In the genomic region with DNA sequence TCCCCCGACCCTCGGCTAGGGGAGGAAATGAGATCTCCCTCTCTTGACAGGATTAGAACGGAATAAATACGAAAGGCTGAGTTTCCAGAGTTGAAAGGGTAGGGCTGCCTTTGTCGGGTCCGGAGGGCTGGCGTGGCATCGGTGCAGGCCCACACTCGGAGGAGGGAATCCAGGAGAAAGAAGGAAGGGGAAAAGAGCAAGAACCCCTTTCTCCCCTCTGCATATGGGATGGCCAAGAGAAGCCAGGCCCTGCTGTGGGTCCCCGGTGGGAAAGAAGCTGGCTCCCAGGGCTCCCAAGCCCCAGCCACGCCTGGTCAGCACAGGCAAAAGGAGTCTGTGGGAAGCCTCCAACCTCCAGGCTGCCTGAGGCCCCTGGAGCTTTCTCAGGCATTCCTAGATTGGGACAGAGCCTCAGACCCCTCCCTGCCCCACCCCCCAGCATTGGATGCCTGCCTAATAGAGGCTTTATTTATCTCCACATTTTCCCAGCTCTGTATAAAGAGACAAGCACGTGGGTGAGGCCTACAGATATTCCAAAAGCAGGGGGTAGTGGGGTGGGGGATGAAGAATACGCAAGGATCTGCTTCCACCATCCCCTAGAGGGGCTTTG, we compare ENCODE assay signal across 12 cellular contexts. TPM values are rescaled to one million over a fixed set of nuclear protein-coding genes. Genes with fewer than 3 reads are reported as not detected.
DNase-seq lines count a peak whose midpoint lies in the region; ATAC-seq and TF ChIP-seq lines count a peak whose summit lies in the region.
"Had no signal": no experiment of that assay in that cellular context is flagged by ENCODE, and none has a peak within 500 bp of the region (broad histone marks: within the 10 kb centered on the region; RNA-seq: fewer than 3 reads in every experiment).

No MANE protein-coding gene starts in this region.

- in situ Hi-C loops in astrocyte of the spinal cord (cut with HindIII; ENCODE audit: low sequenced_read_pairs) = no loop called here

- DNase-seq in astrocyte of the spinal cord (ENCODE audit: low read depth, low spot score) (peak; percentile 31), cardiac muscle cell (ENCODE audit: low read depth in 1 of 2, low spot score in 1 of 2) (peak; percentile 43 to 81), osteocyte (ENCODE audit: extremely low spot score, unreplicated experiment) (no peak), mucosa of descending colon (no peak), OCI-M1 (lab: John Stamatoyannopoulos, UW) (no peak), SHP77 treated with DMSO at 0.1 percent for 48 hours (lab: John Stamatoyannopoulos, UW) (no peak)

- H3K4me3 Mint-ChIP-seq in osteocyte (ENCODE audit: unreplicated experiment) = no peak overlapping the region
- H3K4me3 Mint-ChIP-seq: activated T-helper 1 cell treated with anti-CD3 and anti-CD28 coated beads, Interleukin-12 subunit alpha, Interleukin-12 subunit beta, Interleukin-2, Interleukin-4 antibody, amounts not matched to agents 30 ng/mL and 10 ng/mL and 1 ng/mL, durations not matched to agents 14 hours and 24 hours and 36 hours; dendritic cell treated with granulocyte-macrophage colony-stimulating factor and Interleukin-4, amounts not matched to agents 40 ng/mL and 50 ng/mL, for 4 days; IgD-negative memory B cell had no signal

- 35% methylated on average over 13 of the region's 13 CpGs for WGBS in urinary bladder

- no peak for ATAC-seq in mucosa of descending colon
- ATAC-seq: Panc1 had no signal

- peaks cover 6% of the 10 kb centered on the region for H3K36me3 Mint-ChIP-seq in osteocyte (ENCODE audit: unreplicated experiment)
- H3K36me3 Mint-ChIP-seq: IgD-negative memory B cell had no signal

- H3K27me3 Mint-ChIP-seq in osteocyte (ENCODE audit: unreplicated experiment) = no peaks in the 10 kb centered on the region
- H3K27me3 Mint-ChIP-seq: dendritic cell treated with granulocyte-macrophage colony-stimulating factor and Interleukin-4, amounts not matched to agents 40 ng/mL and 50 ng/mL, for 4 days; IgD-negative memory B cell had no signal

- H3K27ac ChIP-seq in cardiac muscle cell (peak overlapping the region; percentile 95), urinary bladder (ENCODE audit: low read depth) (peak overlapping the region; percentile 27)

- H3K9me3 ChIP-seq in cardiac muscle cell (ENCODE audit: low read depth) = no peaks in the 10 kb centered on the region
- H3K9me3 ChIP-seq in mucosa of descending colon = no peaks in the 10 kb centered on the region
- H3K9me3 ChIP-seq: pancreas had no signal

- intact Hi-C loops in mucosa of descending colon (cut with DNase I, micrococcal nuclease) = no loop called here

- peak overlapping the region; percentile 84 for H3K27ac Mint-ChIP-seq in osteocyte (ENCODE audit: unreplicated experiment)
- H3K27ac Mint-ChIP-seq: activated T-helper 1 cell treated with anti-CD3 and anti-CD28 coated beads, Interleukin-12 subunit alpha, Interleukin-12 subunit beta, Interleukin-2, Interleukin-4 antibody, amounts not matched to agents 30 ng/mL and 10 ng/mL and 1 ng/mL, durations not matched to agents 14 hours and 24 hours and 36 hours; dendritic cell treated with granulocyte-macrophage colony-stimulating factor and Interleukin-4, amounts not matched to agents 40 ng/mL and 50 ng/mL, for 4 days had no signal

- H3K9me3 Mint-ChIP-seq in osteocyte (ENCODE audit: unreplicated experiment) = no peaks in the 10 kb centered on the region
- H3K9me3 Mint-ChIP-seq: activated T-helper 1 cell treated with anti-CD3 and anti-CD28 coated beads, Interleukin-12 subunit alpha, Interleukin-12 subunit beta, Interleukin-2, Interleukin-4 antibody, amounts not matched to agents 30 ng/mL and 10 ng/mL and 1 ng/mL, durations not matched to agents 14 hours and 24 hours and 36 hours; dendritic cell treated with granulocyte-macrophage colony-stimulating factor and Interleukin-4, amounts not matched to agents 40 ng/mL and 50 ng/mL, for 4 days; IgD-negative memory B cell had no signal

- H3K4me1 ChIP-seq in cardiac muscle cell (ENCODE audit: low read depth) (peaks cover 60% of the 10 kb centered on the region), urinary bladder (ENCODE audit: insufficient read depth) (no peaks in the 10 kb centered on the region), mucosa of descending colon (ENCODE audit: low read depth) (peaks cover 14% of the 10 kb centered on the region)

- H3K4me3 ChIP-seq in astrocyte of the spinal cord (ENCODE audit: low read depth, low read length) (no peak overlapping the region), cardiac muscle cell (no peak overlapping the region), urinary bladder (ENCODE audit: low read depth, low read length) (no peak overlapping the region), mucosa of descending colon (no peak overlapping the region)
- H3K4me3 ChIP-seq: pancreas had no signal

- TF ChIP-seq CTCF in astrocyte of the spinal cord (IDR thresholded peaks at IDR 0.05; ENCODE audit: low read depth, low read length) (no peak), cardiac muscle cell (IDR thresholded peaks at IDR 0.05; ENCODE audit: low read depth, low read length) (no peak), osteocyte (IDR thresholded peaks at IDR 0.05) (no peak), mucosa of descending colon (IDR thresholded peaks at IDR 0.05) (no peak)

- H3K36me3 ChIP-seq in cardiac muscle cell (no peaks in the 10 kb centered on the region), urinary bladder (ENCODE audit: insufficient read depth) (no peaks in the 10 kb centered on the region), mucosa of descending colon (ENCODE audit: low read depth) (no peaks in the 10 kb centered on the region)
- H3K36me3 ChIP-seq: pancreas had no signal

- H3K4me1 Mint-ChIP-seq in osteocyte (ENCODE audit: unreplicated experiment) = peaks cover 64% of the 10 kb centered on the region

- H3K27me3 ChIP-seq in cardiac muscle cell = no peaks in the 10 kb centered on the region
- H3K27me3 ChIP-seq: pancreas had no signal

RNA-seq across cellular contexts. Expression of a gene that starts 56.3 kb away (rescaled TPM):
- total RNA-seq in cardiac muscle cell (90.9 and 172 TPM in 2 replicates), osteocyte (206 and 209 TPM in 2 replicates), urinary bladder (91.4 TPM), mucosa of descending colon (100 to 1,000 TPM; 150 to 249 (median 231) TPM)
- polyA plus RNA-seq in cardiac muscle cell (80.4 and 117 TPM in 2 replicates), urinary bladder (158 TPM)

Comparison
In these comparisons a context has a peak if more than half of its experiments do, and no peak if none do; other contexts are left out.
1. DNase-seq: peak in astrocyte of the spinal cord (single experiment) and cardiac muscle cell (2 of 2); none in osteocyte (single experiment), mucosa of descending colon (0 of 3), OCI-M1 (single experiment) and SHP77 treated with DMSO at 0.1 percent for 48 hours (single experiment).